ENCODE assay signal across 9 cellular contexts in the genomic region with DNA sequence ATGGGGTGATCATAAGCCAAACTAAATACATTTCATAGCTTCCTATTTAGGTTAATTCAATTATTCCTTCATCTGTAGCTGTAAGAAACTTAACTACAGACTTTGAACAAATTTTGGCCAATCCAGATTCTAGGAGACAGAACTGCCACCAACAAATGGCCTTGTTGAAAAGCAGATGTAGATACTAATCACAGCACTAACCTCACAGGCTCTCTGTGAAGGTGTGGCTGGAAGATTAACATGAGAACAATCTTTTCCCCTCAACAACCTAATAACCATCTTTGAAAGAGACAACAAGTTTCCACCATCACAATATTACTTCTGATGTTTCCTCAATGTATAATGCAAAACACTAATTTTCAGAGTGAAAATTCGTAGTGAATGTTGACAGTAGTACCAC.
DNase-seq lines count a peak whose midpoint lies in the region; ATAC-seq and TF ChIP-seq lines count a peak whose summit lies in the region.
"Had no signal": no experiment of that assay in that cellular context is flagged by ENCODE, and none has a peak within 500 bp of the region (broad histone marks: within the 10 kb centered on the region; RNA-seq: fewer than 3 reads in every experiment).

No MANE protein-coding gene starts in this region.

- no peaks in the 10 kb centered on the region for H3K27me3 Mint-ChIP-seq in T-helper 17 cell

- peak overlapping the region; percentile 96 for H3K4me2 ChIP-seq in smooth muscle cell

- TF ChIP-seq CTCF in esophagus squamous epithelium (IDR thresholded peaks at IDR 0.05) (no peak), smooth muscle cell (IDR thresholded peaks at IDR 0.05; ENCODE audit: borderline replicate concordance, insufficient read depth, poor library complexity, severe bottlenecking) (no peak)

- ATAC-seq in T-helper 17 cell (no peak), HG03097 (IDR thresholded peaks at IDR 0.05; ENCODE audit: low FRiP score, unreplicated experiment) (no peak), GM21825 (IDR thresholded peaks at IDR 0.05; ENCODE audit: unreplicated experiment) (no peak)
- ATAC-seq: left colon had no signal

- H3K9me3 ChIP-seq in HUES6 (ENCODE audit: control insufficient read depth, insufficient read depth, low read depth, low read length) (no peaks in the 10 kb centered on the region), T-helper 17 cell (ENCODE audit: control insufficient read depth, low read length, poor library complexity, severe bottlenecking) (no peaks in the 10 kb centered on the region), esophagus squamous epithelium (no peaks in the 10 kb centered on the region), smooth muscle cell (replicated peaks; ENCODE audit: low read depth) (no peaks in the 10 kb centered on the region)

- H3K36me3 ChIP-seq in HUES6 (ENCODE audit: control insufficient read depth, insufficient read depth, low read length) (no peaks in the 10 kb centered on the region), esophagus squamous epithelium (no peaks in the 10 kb centered on the region), smooth muscle cell (ENCODE audit: low read depth) (no peaks in the 10 kb centered on the region)

- H3K36me3 Mint-ChIP-seq in T-helper 17 cell (ENCODE audit: low read depth): no peaks in the 10 kb centered on the region

- no peak overlapping the region for H2AFZ ChIP-seq in smooth muscle cell (ENCODE audit: low read depth)

- peak overlapping the region; percentile 93 for H3K4me3 Mint-ChIP-seq in T-helper 17 cell

- intact Hi-C loops in esophagus squamous epithelium (cut with DNase I): loop anchor here (10.0 kb wide), 2 partner anchors 58 to 452 kb away; no protein-coding TSS in a partner anchor

- H3K27me3 ChIP-seq in HUES6 (ENCODE audit: control insufficient read depth, insufficient read depth, low read length) (no peaks in the 10 kb centered on the region), esophagus squamous epithelium (no peaks in the 10 kb centered on the region), smooth muscle cell (ENCODE audit: low read depth) (no peaks in the 10 kb centered on the region)

- H3K4me1 ChIP-seq in HUES6 (ENCODE audit: control insufficient read depth, insufficient read depth, low read length) (peaks cover 21% of the 10 kb centered on the region), esophagus squamous epithelium (peaks cover 19 to 81% (median 20%) of the 10 kb centered on the region in 3 donors), smooth muscle cell (ENCODE audit: low read depth) (peaks cover 35% of the 10 kb centered on the region)

- H3F3A ChIP-seq in smooth muscle cell (ENCODE audit: low read depth): no peaks in the 10 kb centered on the region

- peaks cover 63% of the 10 kb centered on the region for H3K79me2 ChIP-seq in smooth muscle cell (ENCODE audit: low read depth)

- H3K27ac Mint-ChIP-seq in T-helper 17 cell: peak overlapping the region; percentile 87

- WGBS in esophagus squamous epithelium, 2 donors: 41 to 70% methylated on average over 1 of the region's 1 CpG
- 93% methylated on average over 1 of the region's 1 CpG for WGBS in smooth muscle cell (ENCODE audit: low lambda C conversion rate)

- peaks cover 45% of the 10 kb centered on the region for H3K4me1 Mint-ChIP-seq in T-helper 17 cell

- DNase-seq in T-helper 17 cell: no peak
- DNase-seq in esophagus squamous epithelium (lab: John Stamatoyannopoulos, UW): no peak
- DNase-seq in smooth muscle cell (lab: John Stamatoyannopoulos, UW; ENCODE audit: unreplicated experiment): no peak
- no peak for DNase-seq in stimulated activated CD4-positive, alpha-beta T cell treated with anti-CD3 and anti-CD28 coated beads, Interleukin-12 subunit alpha, Interleukin-12 subunit beta, amount 100 ng/mL, for 4 hours
- DNase-seq: left colon, MV-4-11 had no signal

- H3K4me3 ChIP-seq in HUES6 (ENCODE audit: low read depth, low read length): peak overlapping the region; percentile 93
- peak overlapping the region in 3 of 4 donors; percentile 81 to 96 (median 91) for H3K4me3 ChIP-seq in esophagus squamous epithelium
- peak overlapping the region; percentile 81 for H3K4me3 ChIP-seq in smooth muscle cell

- H3K9ac ChIP-seq in HUES6 (ENCODE audit: low read length): no peak overlapping the region
- no peak overlapping the region for H3K9ac ChIP-seq in smooth muscle cell (ENCODE audit: low read depth)

- TF ChIP-seq POLR2A in esophagus squamous epithelium (IDR thresholded peaks at IDR 0.05): no peak

- no peak overlapping the region for H3K27ac ChIP-seq in HUES6 (ENCODE audit: low read depth, low read length)
- peak overlapping the region in 3 of 4 donors; percentile 7 to 96 (median 96) for H3K27ac ChIP-seq in esophagus squamous epithelium
- no peak overlapping the region for H3K27ac ChIP-seq in smooth muscle cell (ENCODE audit: low read depth)

- peaks cover 64% of the 10 kb centered on the region for H4K20me1 ChIP-seq in smooth muscle cell (ENCODE audit: low read depth)

Comparison
In these comparisons a context has a peak if more than half of its experiments do, and no peak if none do; other contexts are left out.
1. H3K27ac ChIP-seq: peak in esophagus squamous epithelium (3 of 4); none in HUES6 (single experiment) and smooth muscle cell (single experiment).
2. Peak in every context shown above with its lines, with median percentiles within 50 percentile points of each other: H3K4me3 ChIP-seq.